8 cellular contexts compared by ENCODE assay signal in the genomic region with DNA sequence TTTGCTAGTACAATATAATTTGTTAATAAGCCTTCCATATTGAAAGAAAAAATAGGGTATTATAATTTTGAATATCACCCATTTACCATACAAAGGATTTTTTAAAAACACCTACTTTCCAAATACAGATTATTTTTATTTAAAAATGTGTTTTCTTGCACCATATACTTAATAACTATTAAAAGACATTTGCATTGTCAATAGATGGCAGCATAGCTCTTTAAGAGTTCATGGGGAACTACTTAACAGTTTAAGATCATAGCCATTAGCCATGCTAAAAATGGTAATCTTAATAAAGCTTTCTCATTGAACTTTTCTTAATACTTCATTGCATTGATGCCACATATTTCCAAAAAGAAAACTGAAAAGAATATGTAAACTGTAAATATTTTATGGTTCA.
DNase-seq lines count a peak whose midpoint lies in the region; ATAC-seq and TF ChIP-seq lines count a peak whose summit lies in the region.

No MANE protein-coding gene starts in this region.

- intact Hi-C loops in Right ventricle myocardium inferior (cut with DNase I), result no loop called here

- no peaks in the 10 kb centered on the region for H3K27me3 Mint-ChIP-seq in activated CD8-positive, alpha-beta memory T cell treated with anti-CD3 and anti-CD28 coated beads, Interleukin-2, amount 10 ng/mL, durations not matched to agents 7 days and 5 days

- H3K4me3 Mint-ChIP-seq in activated CD8-positive, alpha-beta memory T cell treated with anti-CD3 and anti-CD28 coated beads, Interleukin-2, amount 10 ng/mL, durations not matched to agents 7 days and 5 days, result no peak overlapping the region

- no peak overlapping the region for H3K4me3 ChIP-seq in retinal pigment epithelial cell (ENCODE audit: low read length)

- H3K27ac Mint-ChIP-seq in activated CD8-positive, alpha-beta memory T cell treated with anti-CD3 and anti-CD28 coated beads, Interleukin-2, amount 10 ng/mL, durations not matched to agents 7 days and 5 days, result no peak overlapping the region

- peak; percentile 46 for TF ChIP-seq CTCF in retinal pigment epithelial cell (conservative IDR thresholded peaks at IDR 0.05; ENCODE audit: low read depth, low read length)

- CTCF ChIA-PET in activated CD8-positive, alpha-beta memory T cell treated with anti-CD3 and anti-CD28 coated beads, Interleukin-2, amount 10 ng/mL, durations not matched to agents 7 days and 5 days (lab: Charles Lee), result no interaction called here

- H3K9me3 Mint-ChIP-seq in activated CD8-positive, alpha-beta memory T cell treated with anti-CD3 and anti-CD28 coated beads, Interleukin-2, amount 10 ng/mL, durations not matched to agents 7 days and 5 days (ENCODE audit: low read depth), result peaks cover 2% of the 10 kb centered on the region

- H3K4me1 Mint-ChIP-seq in activated CD8-positive, alpha-beta memory T cell treated with anti-CD3 and anti-CD28 coated beads, Interleukin-2, amount 10 ng/mL, durations not matched to agents 7 days and 5 days, result no peaks in the 10 kb centered on the region

- peak; percentile 30 for DNase-seq in NCI-H1436 (lab: John Stamatoyannopoulos, UW)
- no peak for DNase-seq in NCI-H1436 treated with DMSO at 0.1 percent for 48 hours (lab: John Stamatoyannopoulos, UW)
- DNase-seq in NCI-H526 (lab: John Stamatoyannopoulos, UW), result peak; percentile 23 to 69
- peak; percentile 18 for DNase-seq in epidermal melanocyte (ENCODE audit: insufficient read length, low spot score)
- peak; percentile 21 for DNase-seq in retinal pigment epithelial cell (ENCODE audit: low read depth)
- DNase-seq in GM03348 (ENCODE audit: low spot score), result no peak
- no peak for DNase-seq in activated CD8-positive, alpha-beta memory T cell treated with anti-CD3 and anti-CD28 coated beads, Interleukin-2, amount 10 ng/mL, durations not matched to agents 7 days and 5 days
- no peak for DNase-seq in Right ventricle myocardium inferior (ENCODE audit: missing footprints)

- no peaks in the 10 kb centered on the region for H3K36me3 Mint-ChIP-seq in activated CD8-positive, alpha-beta memory T cell treated with anti-CD3 and anti-CD28 coated beads, Interleukin-2, amount 10 ng/mL, durations not matched to agents 7 days and 5 days

- no peak for ATAC-seq in activated CD8-positive, alpha-beta memory T cell treated with anti-CD3 and anti-CD28 coated beads, Interleukin-2, amount 10 ng/mL, durations not matched to agents 7 days and 5 days
- no peak for ATAC-seq in Right ventricle myocardium inferior

Comparison
In these comparisons a context has a peak if more than half of its experiments do, and no peak if none do; other contexts are left out.
1. DNase-seq: peak in NCI-H1436 (single experiment), NCI-H526 (2 of 2), epidermal melanocyte (single experiment) and retinal pigment epithelial cell (single experiment); none in NCI-H1436 treated with DMSO at 0.1 percent for 48 hours (single experiment), GM03348 (single experiment), activated CD8-positive, alpha-beta memory T cell treated with anti-CD3 and anti-CD28 coated beads, Interleukin-2, amount 10 ng/mL, durations not matched to agents 7 days and 5 days (single experiment) and Right ventricle myocardium inferior (single experiment).